Comparison of ENCODE assay signal across 1 cellular context in the genomic region with DNA sequence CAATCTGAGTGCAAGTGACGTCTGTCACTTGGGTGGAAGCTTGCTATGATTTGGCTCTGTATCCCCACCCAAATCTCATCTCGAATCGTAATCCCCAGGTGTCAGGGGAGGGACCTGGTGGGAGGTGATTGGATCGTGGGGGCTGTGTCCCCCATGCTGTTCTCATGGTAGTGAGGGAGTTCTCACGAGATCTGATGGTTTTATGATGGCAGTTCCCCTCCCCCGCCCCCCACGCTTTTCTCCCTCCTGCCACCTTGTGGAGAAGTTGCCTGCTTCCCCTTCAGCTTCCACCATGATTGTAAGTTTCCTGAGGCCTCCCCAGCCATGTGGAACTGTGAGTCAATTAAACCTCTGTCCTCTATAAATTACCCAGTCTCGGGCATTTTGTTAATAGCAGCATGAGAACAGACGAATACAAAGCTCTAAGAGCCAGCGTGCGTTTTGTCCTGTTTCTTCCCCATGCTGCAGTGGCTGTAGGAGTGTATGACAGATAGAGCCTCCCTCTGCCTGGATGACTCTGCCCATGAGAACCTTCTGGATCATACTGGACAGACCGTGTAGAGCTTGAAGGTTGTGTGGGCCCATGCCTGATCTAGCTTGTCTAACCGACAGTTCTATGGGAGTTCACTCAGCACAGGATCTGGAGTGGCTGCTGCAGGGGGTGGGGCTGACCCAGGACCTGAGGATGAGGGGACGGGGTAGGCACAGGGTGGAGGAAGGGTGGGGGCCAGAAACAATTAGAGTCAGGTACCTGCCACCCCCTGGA.
TF ChIP-seq lines count a peak whose summit lies in the region.

No MANE protein-coding gene starts in this region.

TF ChIP-seq in GM23338, 12 proteins besides CTCF, POLR2A, EP300 and RAD21 (continued from another document):
- TF ChIP-seq REST (IDR thresholded peaks at IDR 0.05; ENCODE audit: unreplicated experiment): no peak
- TF ChIP-seq EZH2phosphoT487 (IDR thresholded peaks at IDR 0.05; ENCODE audit: unreplicated experiment): no peak
- TF ChIP-seq, protein P1, sequence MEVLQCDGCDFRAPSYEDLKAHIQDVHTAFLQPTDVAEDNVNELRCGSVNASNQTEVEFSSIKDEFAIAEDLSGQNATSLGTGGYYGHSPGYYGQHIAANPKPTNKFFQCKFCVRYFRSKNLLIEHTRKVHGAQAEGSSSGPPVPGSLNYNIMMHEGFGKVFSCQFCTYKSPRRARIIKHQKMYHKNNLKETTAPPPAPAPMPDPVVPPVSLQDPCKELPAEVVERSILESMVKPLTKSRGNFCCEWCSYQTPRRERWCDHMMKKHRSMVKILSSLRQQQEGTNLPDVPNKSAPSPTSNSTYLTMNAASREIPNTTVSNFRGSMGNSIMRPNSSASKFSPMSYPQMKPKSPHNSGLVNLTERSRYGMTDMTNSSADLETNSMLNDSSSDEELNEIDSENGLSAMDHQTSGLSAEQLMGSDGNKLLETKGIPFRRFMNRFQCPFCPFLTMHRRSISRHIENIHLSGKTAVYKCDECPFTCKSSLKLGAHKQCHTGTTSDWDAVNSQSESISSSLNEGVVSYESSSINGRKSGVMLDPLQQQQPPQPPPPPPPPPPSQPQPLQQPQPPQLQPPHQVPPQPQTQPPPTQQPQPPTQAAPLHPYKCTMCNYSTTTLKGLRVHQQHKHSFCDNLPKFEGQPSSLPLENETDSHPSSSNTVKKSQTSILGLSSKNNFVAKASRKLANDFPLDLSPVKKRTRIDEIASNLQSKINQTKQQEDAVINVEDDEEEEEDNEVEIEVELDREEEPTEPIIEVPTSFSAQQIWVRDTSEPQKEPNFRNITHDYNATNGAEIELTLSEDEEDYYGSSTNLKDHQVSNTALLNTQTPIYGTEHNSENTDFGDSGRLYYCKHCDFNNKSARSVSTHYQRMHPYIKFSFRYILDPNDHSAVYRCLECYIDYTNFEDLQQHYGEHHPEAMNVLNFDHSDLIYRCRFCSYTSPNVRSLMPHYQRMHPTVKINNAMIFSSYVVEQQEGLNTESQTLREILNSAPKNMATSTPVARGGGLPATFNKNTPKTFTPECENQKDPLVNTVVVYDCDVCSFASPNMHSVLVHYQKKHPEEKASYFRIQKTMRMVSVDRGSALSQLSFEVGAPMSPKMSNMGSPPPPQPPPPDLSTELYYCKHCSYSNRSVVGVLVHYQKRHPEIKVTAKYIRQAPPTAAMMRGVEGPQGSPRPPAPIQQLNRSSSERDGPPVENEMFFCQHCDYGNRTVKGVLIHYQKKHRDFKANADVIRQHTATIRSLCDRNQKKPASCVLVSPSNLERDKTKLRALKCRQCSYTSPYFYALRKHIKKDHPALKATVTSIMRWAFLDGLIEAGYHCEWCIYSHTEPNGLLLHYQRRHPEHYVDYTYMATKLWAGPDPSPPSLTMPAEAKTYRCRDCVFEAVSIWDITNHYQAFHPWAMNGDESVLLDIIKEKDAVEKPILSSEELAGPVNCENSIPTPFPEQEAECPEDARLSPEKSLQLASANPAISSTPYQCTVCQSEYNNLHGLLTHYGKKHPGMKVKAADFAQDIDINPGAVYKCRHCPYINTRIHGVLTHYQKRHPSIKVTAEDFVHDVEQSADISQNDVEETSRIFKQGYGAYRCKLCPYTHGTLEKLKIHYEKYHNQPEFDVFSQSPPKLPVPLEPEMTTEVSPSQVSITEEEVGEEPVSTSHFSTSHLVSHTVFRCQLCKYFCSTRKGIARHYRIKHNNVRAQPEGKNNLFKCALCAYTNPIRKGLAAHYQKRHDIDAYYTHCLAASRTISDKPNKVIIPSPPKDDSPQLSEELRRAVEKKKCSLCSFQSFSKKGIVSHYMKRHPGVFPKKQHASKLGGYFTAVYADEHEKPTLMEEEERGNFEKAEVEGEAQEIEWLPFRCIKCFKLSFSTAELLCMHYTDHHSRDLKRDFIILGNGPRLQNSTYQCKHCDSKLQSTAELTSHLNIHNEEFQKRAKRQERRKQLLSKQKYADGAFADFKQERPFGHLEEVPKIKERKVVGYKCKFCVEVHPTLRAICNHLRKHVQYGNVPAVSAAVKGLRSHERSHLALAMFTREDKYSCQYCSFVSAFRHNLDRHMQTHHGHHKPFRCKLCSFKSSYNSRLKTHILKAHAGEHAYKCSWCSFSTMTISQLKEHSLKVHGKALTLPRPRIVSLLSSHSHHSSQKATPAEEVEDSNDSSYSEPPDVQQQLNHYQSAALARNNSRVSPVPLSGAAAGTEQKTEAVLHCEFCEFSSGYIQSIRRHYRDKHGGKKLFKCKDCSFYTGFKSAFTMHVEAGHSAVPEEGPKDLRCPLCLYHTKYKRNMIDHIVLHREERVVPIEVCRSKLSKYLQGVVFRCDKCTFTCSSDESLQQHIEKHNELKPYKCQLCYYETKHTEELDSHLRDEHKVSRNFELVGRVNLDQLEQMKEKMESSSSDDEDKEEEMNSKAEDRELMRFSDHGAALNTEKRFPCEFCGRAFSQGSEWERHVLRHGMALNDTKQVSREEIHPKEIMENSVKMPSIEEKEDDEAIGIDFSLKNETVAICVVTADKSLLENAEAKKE (CRISPR knock-in tag; IDR thresholded peaks at IDR 0.05): no peak
